8 cellular contexts compared by ENCODE assay signal in the genomic region with DNA sequence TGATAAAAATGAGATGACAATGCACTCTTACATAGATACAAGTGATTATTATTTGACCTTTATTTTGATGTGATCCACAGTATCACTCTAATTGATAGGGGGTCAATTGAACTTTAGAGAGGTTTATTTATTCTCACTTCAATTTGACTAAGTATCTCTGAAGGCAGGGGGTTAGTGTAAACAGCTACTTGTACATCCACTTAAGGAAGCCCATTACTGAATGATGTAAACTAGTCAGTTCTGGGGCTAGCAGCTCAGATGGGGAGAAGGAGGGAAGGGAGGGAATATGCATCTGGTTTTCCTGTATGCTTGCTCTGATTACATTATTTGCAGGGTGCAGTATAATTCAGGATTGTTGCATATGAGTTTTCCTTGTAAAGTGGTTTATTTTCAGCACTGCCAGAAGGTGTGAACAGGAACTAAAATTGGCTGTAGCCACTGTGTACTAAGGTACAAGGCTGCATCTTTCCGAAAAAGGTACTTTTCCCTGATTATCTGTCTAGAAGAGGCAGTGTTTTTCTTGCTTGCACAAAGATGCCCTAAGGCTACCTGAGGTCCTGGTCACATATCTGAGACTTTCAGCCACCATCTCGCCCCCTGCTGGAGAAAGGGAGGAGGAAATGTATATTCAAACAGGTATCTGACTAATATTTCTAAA. TPM values are rescaled to one million over a fixed set of nuclear protein-coding genes. Genes with fewer than 3 reads are reported as not detected.
DNase-seq lines count a peak whose midpoint lies in the region; ATAC-seq lines count a peak whose summit lies in the region.

No MANE protein-coding gene starts in this region.

- no peaks in the 10 kb centered on the region for H3K4me1 Mint-ChIP-seq in activated T-helper 1 cell treated with anti-CD3 and anti-CD28 coated beads, Interleukin-12 subunit alpha, Interleukin-12 subunit beta, Interleukin-2, Interleukin-4 antibody, amounts not matched to agents 30 ng/mL and 10 ng/mL and 1 ng/mL, durations not matched to agents 14 hours and 24 hours and 36 hours (ENCODE audit: low read depth)

- H3K27me3 Mint-ChIP-seq in activated T-helper 1 cell treated with anti-CD3 and anti-CD28 coated beads, Interleukin-12 subunit alpha, Interleukin-12 subunit beta, Interleukin-2, Interleukin-4 antibody, amounts not matched to agents 30 ng/mL and 10 ng/mL and 1 ng/mL, durations not matched to agents 14 hours and 24 hours and 36 hours (ENCODE audit: insufficient read depth), result no peaks in the 10 kb centered on the region

- no peaks in the 10 kb centered on the region for H3K9me3 Mint-ChIP-seq in activated T-helper 1 cell treated with anti-CD3 and anti-CD28 coated beads, Interleukin-12 subunit alpha, Interleukin-12 subunit beta, Interleukin-2, Interleukin-4 antibody, amounts not matched to agents 30 ng/mL and 10 ng/mL and 1 ng/mL, durations not matched to agents 14 hours and 24 hours and 36 hours

- no peak overlapping the region for H3K27ac Mint-ChIP-seq in activated T-helper 1 cell treated with anti-CD3 and anti-CD28 coated beads, Interleukin-12 subunit alpha, Interleukin-12 subunit beta, Interleukin-2, Interleukin-4 antibody, amounts not matched to agents 30 ng/mL and 10 ng/mL and 1 ng/mL, durations not matched to agents 14 hours and 24 hours and 36 hours

- H3K36me3 Mint-ChIP-seq in activated T-helper 1 cell treated with anti-CD3 and anti-CD28 coated beads, Interleukin-12 subunit alpha, Interleukin-12 subunit beta, Interleukin-2, Interleukin-4 antibody, amounts not matched to agents 30 ng/mL and 10 ng/mL and 1 ng/mL, durations not matched to agents 14 hours and 24 hours and 36 hours (ENCODE audit: low read depth), result peaks cover 2% of the 10 kb centered on the region

- intact Hi-C loops in activated T-helper 1 cell treated with anti-CD3 and anti-CD28 coated beads, Interleukin-12 subunit alpha, Interleukin-12 subunit beta, Interleukin-2, Interleukin-4 antibody, amounts not matched to agents 30 ng/mL and 10 ng/mL and 1 ng/mL, durations not matched to agents 14 hours and 24 hours and 36 hours (cut with micrococcal nuclease), result loop anchor here (1.0 kb wide), 1 partner anchor 131 kb away; no protein-coding TSS in a partner anchor
- intact Hi-C loops in left cardiac atrium (cut with DNase I), result no loop called here

- peak; percentile 36 for DNase-seq in AG20443 (ENCODE audit: low spot score)
- peak; percentile 2 for DNase-seq in NCI-H82 treated with DMSO at 0.1 percent for 48 hours (lab: John Stamatoyannopoulos, UW; ENCODE audit: unreplicated experiment)
- peak; percentile 4 for DNase-seq in activated T-helper 1 cell treated with anti-CD3 and anti-CD28 coated beads, Interleukin-12 subunit alpha, Interleukin-12 subunit beta, Interleukin-2, Interleukin-4 antibody, amounts not matched to agents 30 ng/mL and 10 ng/mL and 1 ng/mL, durations not matched to agents 14 hours and 24 hours and 36 hours (ENCODE audit: low spot score)
- peak; percentile 50 for DNase-seq in left cardiac atrium
- DNase-seq in stimulated activated CD4-positive, alpha-beta T cell treated with anti-CD3 and anti-CD28 coated beads, Interleukin-1b, Interleukin-23, amount 100 ng/mL, for 24 hours (ENCODE audit: low read depth in 4 of 4, low spot score in 1 of 4), result peak; percentile 10 to 21 (median 14)
- no peak for DNase-seq in NCI-H1930 (lab: John Stamatoyannopoulos, UW)

- ATAC-seq in GM18868 (IDR thresholded peaks at IDR 0.05; ENCODE audit: unreplicated experiment) (peak; percentile 45), left cardiac atrium (peak; percentile 29 to 38), GM18502 (IDR thresholded peaks at IDR 0.05; ENCODE audit: poor library complexity, unreplicated experiment) (no peak)

- no peak overlapping the region for H3K4me3 Mint-ChIP-seq in activated T-helper 1 cell treated with anti-CD3 and anti-CD28 coated beads, Interleukin-12 subunit alpha, Interleukin-12 subunit beta, Interleukin-2, Interleukin-4 antibody, amounts not matched to agents 30 ng/mL and 10 ng/mL and 1 ng/mL, durations not matched to agents 14 hours and 24 hours and 36 hours

RNA-seq across cellular contexts. Expression of a gene that starts 51.2 kb away (rescaled TPM):
- total RNA-seq in activated T-helper 1 cell treated with anti-CD3 and anti-CD28 coated beads, Interleukin-12 subunit alpha, Interleukin-12 subunit beta, Interleukin-2, Interleukin-4 antibody, amounts not matched to agents 30 ng/mL and 10 ng/mL and 1 ng/mL, durations not matched to agents 14 hours and 24 hours and 36 hours, result 80.1 and 88.2 TPM in 2 replicates
- 10 to 100 TPM; 46.0 to 50.1 TPM for total RNA-seq in left cardiac atrium

RNA-seq across cellular contexts. Expression of a gene that starts 51.3 kb away (rescaled TPM):
- total RNA-seq in activated T-helper 1 cell treated with anti-CD3 and anti-CD28 coated beads, Interleukin-12 subunit alpha, Interleukin-12 subunit beta, Interleukin-2, Interleukin-4 antibody, amounts not matched to agents 30 ng/mL and 10 ng/mL and 1 ng/mL, durations not matched to agents 14 hours and 24 hours and 36 hours, result 13.2 and 16.9 TPM in 2 replicates
- total RNA-seq in left cardiac atrium, result 10 to 100 TPM in 1 of 2 donors, 1 to 10 TPM in 1; 8.5 to 12.4 TPM

Comparison
In these comparisons a context has a peak if more than half of its experiments do, and no peak if none do; other contexts are left out.
1. DNase-seq: peak in AG20443 (single experiment), NCI-H82 treated with DMSO at 0.1 percent for 48 hours (single experiment), activated T-helper 1 cell treated with anti-CD3 and anti-CD28 coated beads, Interleukin-12 subunit alpha, Interleukin-12 subunit beta, Interleukin-2, Interleukin-4 antibody, amounts not matched to agents 30 ng/mL and 10 ng/mL and 1 ng/mL, durations not matched to agents 14 hours and 24 hours and 36 hours (single experiment), left cardiac atrium (single experiment) and stimulated activated CD4-positive, alpha-beta T cell treated with anti-CD3 and anti-CD28 coated beads, Interleukin-1b, Interleukin-23, amount 100 ng/mL, for 24 hours (4 of 4); none in NCI-H1930 (0 of 2).